Comparison of ENCODE assay signal across 1 cellular context in the genomic region with DNA sequence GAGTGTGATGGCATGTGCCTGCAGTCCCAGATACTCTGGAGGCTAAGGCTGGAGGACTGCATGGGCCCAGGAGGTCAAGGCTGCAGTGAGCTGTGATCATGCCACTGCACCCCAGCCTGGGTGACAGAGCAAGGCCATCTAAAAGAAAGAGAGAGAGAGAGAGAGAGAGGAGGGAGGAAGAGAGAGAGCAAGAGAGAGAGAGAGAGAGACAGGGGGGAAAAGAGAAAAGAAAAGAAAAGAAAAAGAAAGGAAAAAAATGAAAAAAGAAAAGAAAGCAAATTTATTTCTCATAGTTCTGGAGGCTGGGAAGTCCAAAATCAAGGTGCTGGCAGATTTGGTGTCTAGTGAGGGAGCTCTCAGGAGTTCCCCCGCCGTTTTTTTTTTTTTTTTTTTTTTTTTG.
TF ChIP-seq lines count a peak whose summit lies in the region.

No MANE protein-coding gene starts in this region.

TF ChIP-seq in K562, 482 proteins besides CTCF, POLR2A, EP300 and RAD21:
- TF ChIP-seq ZNF512 (tag; IDR thresholded peaks at IDR 0.05) (peak; percentile 77), HNRNPLL (IDR thresholded peaks at IDR 0.05; ENCODE audit: low read depth, low read length, poor library complexity, severe bottlenecking) (no peak)
